Comparison of ENCODE assay signal across 29 cellular contexts in the genomic region with DNA sequence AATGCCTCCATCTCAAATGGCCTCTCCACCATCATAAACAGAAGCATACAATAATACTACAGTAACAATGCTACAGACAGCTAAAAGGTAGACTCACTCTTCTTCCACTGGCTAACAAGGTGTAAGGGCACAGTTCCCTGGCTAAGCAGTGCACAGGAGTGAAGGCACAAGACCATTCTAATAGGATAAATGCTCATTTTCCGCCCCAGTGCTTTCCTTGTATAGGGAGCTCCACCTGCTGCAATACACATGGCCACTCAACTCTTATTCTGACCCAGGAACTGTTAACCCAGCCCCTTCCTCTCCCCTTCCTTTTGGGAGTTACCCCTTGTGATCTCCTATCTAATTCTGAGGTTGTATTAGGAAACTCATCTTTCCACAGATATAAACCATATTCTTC.
DNase-seq lines count a peak whose midpoint lies in the region; ATAC-seq and TF ChIP-seq lines count a peak whose summit lies in the region.
"Had no signal": no experiment of that assay in that cellular context is flagged by ENCODE, and none has a peak within 500 bp of the region (broad histone marks: within the 10 kb centered on the region; RNA-seq: fewer than 3 reads in every experiment).

No MANE protein-coding gene starts in this region.

- H3K79me1 ChIP-seq in neuronal stem cell (ENCODE audit: low read depth, low read length), result no peaks in the 10 kb centered on the region

- H2AFZ ChIP-seq in neuronal stem cell (ENCODE audit: low read length), result no peak overlapping the region

- no peak overlapping the region for H2BK5ac ChIP-seq in neuronal stem cell (ENCODE audit: low read length)

- H3K4me3 ChIP-seq in neuronal stem cell (ENCODE audit: low read length in 2 of 2), result no peak overlapping the region
- H3K4me3 ChIP-seq: esophagus squamous epithelium, K562, spleen, thoracic aorta, uterus had no signal

- H3K4ac ChIP-seq in neuronal stem cell (ENCODE audit: low read length), result no peak overlapping the region

- H3K4me2 ChIP-seq in neuronal stem cell (ENCODE audit: insufficient read depth, low read length, poor library complexity, severe bottlenecking), result no peak overlapping the region

- no peak overlapping the region for H2BK15ac ChIP-seq in neuronal stem cell (ENCODE audit: low read length)

- in situ Hi-C loops in GM13977 (cut with MboI; ENCODE audit: low pct_unique_long_range_greater_than_20kb, low sequenced_read_pairs, unreplicated experiment), result no loop called here

- H3K27ac ChIP-seq in neuronal stem cell (replicated peaks; ENCODE audit: low read length), result no peak overlapping the region
- H3K27ac ChIP-seq: C4-2B, esophagus squamous epithelium, spleen, thoracic aorta, uterus had no signal

- no peak overlapping the region for H2BK12ac ChIP-seq in neuronal stem cell (ENCODE audit: low read length)

- no peaks in the 10 kb centered on the region for H3K27me3 ChIP-seq in neuronal stem cell (ENCODE audit: control insufficient read depth in 3 of 3, insufficient read depth in 3 of 3, low read depth in 1 of 3, low read length in 3 of 3)
- H3K27me3 ChIP-seq: uterus had no signal

- no peak overlapping the region for H3K23ac ChIP-seq in neuronal stem cell (ENCODE audit: low read depth, low read length, poor library complexity)

- H3K36me3 ChIP-seq in neuronal stem cell (replicated peaks in 1 of 2; ENCODE audit: control insufficient read depth in 2 of 2, insufficient read depth in 2 of 2, low read length in 2 of 2), result no peaks in the 10 kb centered on the region
- H3K36me3 ChIP-seq: esophagus squamous epithelium, spleen, thoracic aorta, uterus had no signal

- no CpG with 5 or more reads among the region's 1 CpG for WGBS in neuronal stem cell (ENCODE audit: extremely low coverage in 2 of 2, insufficient read length in 2 of 2, insufficient replicate concordance in 1 of 2), 2 donors

- no peak overlapping the region for H3K14ac ChIP-seq in neuronal stem cell (ENCODE audit: low read length)

- peaks cover 17 to 19% of the 10 kb centered on the region in 2 donors for H3K4me1 ChIP-seq in neuronal stem cell (ENCODE audit: control insufficient read depth in 2 of 2, insufficient read depth in 1 of 2, low read depth in 1 of 2, low read length in 2 of 2)
- H3K4me1 ChIP-seq: esophagus squamous epithelium, spleen, uterus had no signal

- no peak for ATAC-seq in GM18873 (IDR thresholded peaks at IDR 0.05; ENCODE audit: low FRiP score, unreplicated experiment)
- no peak for ATAC-seq in HG02763 (IDR thresholded peaks at IDR 0.05; ENCODE audit: unreplicated experiment)
- ATAC-seq: activated CD4-positive, alpha-beta T cell treated with anti-CD3 and anti-CD28 coated beads for 36 hours; activated CD8-positive, alpha-beta T cell treated with anti-CD3 and anti-CD28 coated beads for 36 hours; K562; right cardiac atrium; stimulated activated naive CD8-positive, alpha-beta T cell treated with anti-CD3 and anti-CD28 coated beads, Interleukin-15, amount 100 ng/mL, for 72 hours had no signal

- H3K9ac ChIP-seq in neuronal stem cell (ENCODE audit: low read depth, low read length, poor library complexity), result no peak overlapping the region

- H4K8ac ChIP-seq in neuronal stem cell (ENCODE audit: low read depth, low read length), result no peak overlapping the region

- no peak overlapping the region for H2AK5ac ChIP-seq in neuronal stem cell (ENCODE audit: low read depth, low read length)

- no peak overlapping the region for H3K18ac ChIP-seq in neuronal stem cell (ENCODE audit: low read length)

- DNase-seq in NCI-H2081 (lab: John Stamatoyannopoulos, UW) (peak; percentile 19 to 34), NCI-H2081 treated with DMSO at 0.1 percent for 48 hours (lab: John Stamatoyannopoulos, UW) (no peak), NCI-H146 (lab: John Stamatoyannopoulos, UW) (peak; percentile 72), NCI-H2171 treated with DMSO at 0.1 percent for 48 hours (lab: John Stamatoyannopoulos, UW) (peak; percentile 83), neuronal stem cell (ENCODE audit: low spot score) (peak; percentile 71), GM13977 (ENCODE audit: low spot score) (no peak)
- DNase-seq: 8988T; activated CD4-positive, alpha-beta T cell treated with anti-CD3 and anti-CD28 coated beads for 36 hours; activated CD8-positive, alpha-beta memory T cell treated with anti-CD3 and anti-CD28 coated beads, Interleukin-2, amount 50 U/mL, for 48 hours; activated CD8-positive, alpha-beta T cell treated with anti-CD3 and anti-CD28 coated beads for 36 hours; activated naive CD4-positive, alpha-beta T cell treated with anti-CD3 and anti-CD28 coated beads for 36 hours; caudate nucleus; cortex of kidney; endodermal cell; esophagus squamous epithelium; kidney glomerular epithelial cell; NCI-H1694 treated with DMSO at 0.1 percent for 48 hours; NCI-H510A; posterior cingulate gyrus; right cardiac atrium; SHP77 treated with DMSO at 0.1 percent for 48 hours; spleen; stimulated activated naive CD8-positive, alpha-beta T cell treated with anti-CD3 and anti-CD28 coated beads, Interleukin-15, amount 100 ng/mL, for 72 hours; uterus had no signal

- TF ChIP-seq CTCF in GM13977 (IDR thresholded peaks at IDR 0.05; ENCODE audit: extremely low read depth, insufficient read depth, missing control alignments), result no peak

- no peak overlapping the region for H2BK120ac ChIP-seq in neuronal stem cell (ENCODE audit: low read depth, low read length)

- no peak overlapping the region for H4K91ac ChIP-seq in neuronal stem cell (ENCODE audit: low read depth, low read length, poor library complexity)

- H3K9me3 ChIP-seq in neuronal stem cell (replicated peaks in 1 of 2; ENCODE audit: control insufficient read depth in 2 of 2, insufficient read depth in 1 of 2, low read depth in 1 of 2, low read length in 2 of 2), result no peaks in the 10 kb centered on the region
- H3K9me3 ChIP-seq: esophagus squamous epithelium, spleen, thoracic aorta, uterus had no signal

Comparison
In these comparisons a context has a peak if more than half of its experiments do, and no peak if none do; other contexts are left out.
1. DNase-seq: peak in NCI-H2081 (2 of 2), NCI-H146 (single experiment), NCI-H2171 treated with DMSO at 0.1 percent for 48 hours (single experiment) and neuronal stem cell (single experiment); none in NCI-H2081 treated with DMSO at 0.1 percent for 48 hours (single experiment) and GM13977 (single experiment).